Comparison of ENCODE assay signal across 34 cellular contexts in the genomic region with DNA sequence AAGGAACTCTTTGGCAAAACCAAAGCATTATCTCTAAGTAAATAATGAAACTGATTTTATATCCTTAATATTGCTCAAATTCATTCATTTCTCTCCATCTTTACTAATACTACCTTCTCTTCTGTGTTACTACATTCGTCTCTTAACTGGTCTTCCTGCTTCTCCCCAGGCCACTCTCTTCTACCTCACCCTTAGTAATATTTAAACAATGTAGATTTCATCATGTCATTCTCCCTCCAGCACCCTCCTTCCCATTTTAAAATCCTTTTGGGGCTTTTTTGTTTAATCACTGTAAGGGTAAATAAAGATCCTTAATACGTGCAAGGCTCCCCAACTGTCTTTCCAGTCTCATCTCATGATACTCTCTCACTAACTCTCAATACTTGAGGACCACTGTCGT. TPM values are rescaled to one million over a fixed set of nuclear protein-coding genes. Genes with fewer than 3 reads are reported as not detected.
"Had no signal": no experiment of that assay in that cellular context is flagged by ENCODE, and none has a peak within 500 bp of the region (broad histone marks: within the 10 kb centered on the region; RNA-seq: fewer than 3 reads in every experiment).

No MANE protein-coding gene starts in this region.

- FAIRE-seq: astrocyte, RCC 7860 had no signal

- H3K9me3 ChIP-seq: adrenal gland, body of pancreas had no signal

- H3K36me3 Mint-ChIP-seq: activated naive CD4-positive, alpha-beta T cell treated with anti-CD3 and anti-CD28 coated beads, Interleukin-2, amount 50 U/mL, for 72 hours had no signal

- H3K4me3 Mint-ChIP-seq: activated CD4-positive, alpha-beta T cell treated with anti-CD3 and anti-CD28 coated beads for 36 hours; activated CD4-positive, alpha-beta T cell treated with anti-CD3 and anti-CD28 coated beads, Interleukin-2, amount 10 ng/mL, durations not matched to agents 7 days and 5 days; activated naive CD4-positive, alpha-beta T cell treated with anti-CD3 and anti-CD28 coated beads for 36 hours; activated T-cell treated with anti-CD3 and anti-CD28 coated beads, Interleukin-2, amount 50 U/mL, for 4 hours; activated T-helper 1 cell treated with anti-CD3 and anti-CD28 coated beads, Interleukin-12 subunit alpha, Interleukin-12 subunit beta, Interleukin-2, Interleukin-4 antibody, amounts not matched to agents 30 ng/mL and 10 ng/mL and 1 ng/mL, durations not matched to agents 14 hours and 24 hours and 36 hours had no signal

- H3K9me3 Mint-ChIP-seq: activated CD4-positive, alpha-beta T cell treated with anti-CD3 and anti-CD28 coated beads, Interleukin-2, amount 10 ng/mL, durations not matched to agents 7 days and 5 days; activated naive CD4-positive, alpha-beta T cell treated with anti-CD3 and anti-CD28 coated beads, Interleukin-2, amount 50 U/mL, for 72 hours; activated T-cell treated with anti-CD3 and anti-CD28 coated beads, Interleukin-2, amount 50 U/mL, for 4 hours; activated T-helper 1 cell treated with anti-CD3 and anti-CD28 coated beads, Interleukin-12 subunit alpha, Interleukin-12 subunit beta, Interleukin-2, Interleukin-4 antibody, amounts not matched to agents 30 ng/mL and 10 ng/mL and 1 ng/mL, durations not matched to agents 14 hours and 24 hours and 36 hours had no signal

- H3K27ac ChIP-seq: adrenal gland, body of pancreas, KMS-11, PC-9, RWPE1 had no signal

- H3K4me1 ChIP-seq: adrenal gland had no signal

- H3K27me3 ChIP-seq: adrenal gland, body of pancreas had no signal

- H3K27ac Mint-ChIP-seq: activated CD4-positive, alpha-beta T cell treated with anti-CD3 and anti-CD28 coated beads for 36 hours; activated CD4-positive, alpha-beta T cell treated with anti-CD3 and anti-CD28 coated beads, Interleukin-2, amount 10 ng/mL, durations not matched to agents 7 days and 5 days; activated naive CD4-positive, alpha-beta T cell treated with anti-CD3 and anti-CD28 coated beads for 36 hours; activated naive CD4-positive, alpha-beta T cell treated with anti-CD3 and anti-CD28 coated beads, Interleukin-2, amount 50 U/mL, for 72 hours; activated T-helper 1 cell treated with anti-CD3 and anti-CD28 coated beads, Interleukin-12 subunit alpha, Interleukin-12 subunit beta, Interleukin-2, Interleukin-4 antibody, amounts not matched to agents 30 ng/mL and 10 ng/mL and 1 ng/mL, durations not matched to agents 14 hours and 24 hours and 36 hours had no signal

- DNase-seq: activated CD4-positive, alpha-beta T cell treated with anti-CD3 and anti-CD28 coated beads for 36 hours; activated CD4-positive, alpha-beta T cell treated with anti-CD3 and anti-CD28 coated beads, Interleukin-2, amount 10 ng/mL, durations not matched to agents 7 days and 5 days; activated CD4-positive, alpha-beta T cell treated with anti-CD3 and anti-CD28 coated beads, Interleukin-2, amount 50 U/mL, for 48 hours; activated CD8-positive, alpha-beta memory T cell treated with anti-CD3 and anti-CD28 coated beads, Interleukin-2, amount 50 U/mL, for 4 hours; activated gamma-delta T cell treated with Interleukin-2 at 50 U/mL for 16 hours; activated naive CD4-positive, alpha-beta T cell treated with anti-CD3 and anti-CD28 coated beads for 36 hours; activated T-cell treated with anti-CD3 and anti-CD28 coated beads for 4 hours; activated T-cell treated with anti-CD3 and anti-CD28 coated beads, Interleukin-2, amount 50 U/mL, for 4 hours; adrenal gland; body of pancreas; central memory CD4-positive, alpha-beta T cell; NCI-H1092 treated with DMSO at 0.1 percent for 48 hours; NCI-H1417; NCI-H146; NCI-H187; NCI-H2029 treated with DMSO at 0.1 percent for 48 hours; NCI-H2107; NCI-H2171; NCI-H510A; NCI-H526; NCI-H748 treated with DMSO at 0.1 percent for 48 hours; NK-92 treated with Interleukin-12 subunit alpha and Interleukin-12 subunit beta, amount 100 ng/mL, for 24 hours; PC-9; Right ventricle myocardium superior; SW 1271; T-helper 1 cell; T-helper 2 cell; T-helper 9 cell had no signal

- ATAC-seq: activated CD4-positive, alpha-beta T cell treated with anti-CD3 and anti-CD28 coated beads for 36 hours; activated naive CD4-positive, alpha-beta T cell treated with anti-CD3 and anti-CD28 coated beads, Interleukin-2, amount 50 U/mL, for 72 hours; activated T-cell treated with anti-CD3 and anti-CD28 coated beads, Interleukin-2, amount 50 U/mL, for 4 hours; body of pancreas had no signal

- H3K36me3 ChIP-seq: adrenal gland had no signal

- H3K4me3 ChIP-seq: adrenal gland, body of pancreas, PC-9 had no signal

RNA-seq across cellular contexts. Expression of a gene that starts 19.4 kb away (rescaled TPM):
- total RNA-seq: activated CD4-positive, alpha-beta T cell treated with anti-CD3 and anti-CD28 coated beads, Interleukin-2, amount 10 ng/mL, durations not matched to agents 7 days and 5 days; activated T-helper 1 cell treated with anti-CD3 and anti-CD28 coated beads, Interleukin-12 subunit alpha, Interleukin-12 subunit beta, Interleukin-2, Interleukin-4 antibody, amounts not matched to agents 30 ng/mL and 10 ng/mL and 1 ng/mL, durations not matched to agents 14 hours and 24 hours and 36 hours had no signal
